ENCODE assay signal across 19 cellular contexts in genomic region chr9:114307323-114308250, GRCh38. TPM values are rescaled to one million over a fixed set of nuclear protein-coding genes. Genes with fewer than 3 reads are reported as not detected.
A peak's percentile ranks its signal among the peaks of the same experiment; 100 is the strongest.
DNase-seq lines count a peak whose midpoint lies in the region; ATAC-seq, FAIRE-seq and TF ChIP-seq lines count a peak whose summit lies in the region.
"Had no signal": no experiment of that assay in that cellular context is flagged by ENCODE, and none has a peak within 500 bp of the region (broad histone marks: within the 10 kb centered on the region; RNA-seq: fewer than 3 reads in every experiment).

No MANE protein-coding gene starts in this region.

- H4K5ac ChIP-seq in H1 (ENCODE audit: insufficient read length, low read depth, low read length), result no peak overlapping the region

- 0 out of 2 replicates have a peak, but pooled peaks cover 7% of the 10 kb centered on the region for H3K36me3 ChIP-seq in RWPE2 (ENCODE audit: low read depth)
- H3K36me3 ChIP-seq in H1 (ENCODE audit: control insufficient read depth in 2 of 4, insufficient read depth in 4 of 4, low read length in 3 of 4), result no peaks in the 10 kb centered on the region; a peak in 2 of 8 replicates
- H3K36me3 ChIP-seq in pancreas, result peaks cover 0 to 6% (median 0%) of the 10 kb centered on the region in 3 donors
- H3K36me3 ChIP-seq: Peyer's patch, right lobe of liver had no signal

- no peak overlapping the region for H2AK5ac ChIP-seq in H1 (ENCODE audit: low read depth, low read length)

- H3K4me2 ChIP-seq in H1 (ENCODE audit: insufficient read depth in 1 of 2, low read depth in 2 of 2, low read length in 2 of 2), result no peak overlapping the region

- no peak overlapping the region for H3K14ac ChIP-seq in H1 (ENCODE audit: insufficient read length)

- intact Hi-C loops in pancreas (cut with DNase I), result no loop called here

- no peak overlapping the region for H2BK5ac ChIP-seq in H1 (ENCODE audit: low read depth, low read length)

- H4K91ac ChIP-seq in H1 (replicated peaks; ENCODE audit: insufficient read length, low read length), result no peak overlapping the region

- H2BK12ac ChIP-seq in H1 (ENCODE audit: low read depth, low read length), result no peak overlapping the region

- POLR2A ChIA-PET in H1 (lab: Charles Lee; ENCODE audit: partially characterized antibody), result no interaction called here

- H3K18ac ChIP-seq in H1 (ENCODE audit: extremely low read depth, low read length), result no peak overlapping the region

- ATAC-seq in RWPE2 (ENCODE audit: low read depth), result no peak
- ATAC-seq in pancreas, result no peak
- no peak for ATAC-seq in HG02981 (IDR thresholded peaks at IDR 0.05; ENCODE audit: unreplicated experiment)
- ATAC-seq: HCT116 had no signal

- no peaks in the 10 kb centered on the region for H3K4me1 ChIP-seq in RWPE2 (ENCODE audit: insufficient read depth, poor library complexity, severe bottlenecking)
- H3K4me1 ChIP-seq in H1 (replicated peaks in 1 of 4; ENCODE audit: control insufficient read depth in 3 of 4, insufficient read depth in 4 of 4, low read length in 3 of 4), result no peaks in the 10 kb centered on the region; a peak in 2 of 7 replicates
- H3K4me1 ChIP-seq in pancreas, result no peaks in the 10 kb centered on the region

- 89% methylated on average over 13 of the region's 13 CpGs; no CpG with 5 or more reads in 1 of the 2 experiments for WGBS in H1 (ENCODE audit: extremely low coverage in 1 of 2, insufficient coverage in 1 of 2, insufficient read length in 1 of 2, insufficient replicate concordance in 2 of 2, low coverage in 1 of 2, low lambda C conversion rate in 2 of 2, missing lambda C conversion rate in 1 of 2), 2 experiments
- WGBS in pancreas, 2 donors, result 87 to 92% methylated on average over 13 of the region's 13 CpGs

- H2AFZ ChIP-seq in H1 (ENCODE audit: low read length), result no peak overlapping the region

- H3K27ac ChIP-seq in RWPE2 (ENCODE audit: poor library complexity, severe bottlenecking), result no peak overlapping the region
- H3K27ac ChIP-seq in H1 (ENCODE audit: low read depth, low read length), result no peak overlapping the region
- H3K27ac ChIP-seq in pancreas, result no peak overlapping the region
- H3K27ac ChIP-seq: Peyer's patch had no signal

- TF ChIP-seq CTCF in AG09309 (IDR thresholded peaks at IDR 0.05; ENCODE audit: control insufficient read depth, insufficient read depth, low read depth, low read length, missing control alignments), result no peak
- no peak for TF ChIP-seq CTCF in RWPE2 (IDR thresholded peaks at IDR 0.05; ENCODE audit: poor library complexity, severe bottlenecking)
- no peak for TF ChIP-seq CTCF in H1 (IDR thresholded peaks at IDR 0.05; ENCODE audit: control extremely low read depth in 1 of 3, insufficient read depth in 1 of 3, low read depth in 1 of 3, low read length in 3 of 3)
- no peak for TF ChIP-seq CTCF in pancreas (IDR thresholded peaks at IDR 0.05)

- no peak overlapping the region for H2BK120ac ChIP-seq in H1 (replicated peaks; ENCODE audit: low read depth, low read length)

- H3K27me3 ChIP-seq in RWPE2 (ENCODE audit: insufficient read depth, poor library complexity, severe bottlenecking) (no peaks in the 10 kb centered on the region), H1 (replicated peaks in 1 of 4; ENCODE audit: control insufficient read depth in 3 of 4, extremely low read depth in 1 of 4, insufficient read depth in 3 of 4, low read length in 3 of 4) (no peaks in the 10 kb centered on the region), pancreas (no peaks in the 10 kb centered on the region)
- H3K27me3 ChIP-seq: Peyer's patch, right lobe of liver had no signal

- H2BK15ac ChIP-seq in H1 (ENCODE audit: low read length), result no peak overlapping the region

- H4K20me1 ChIP-seq in H1 (replicated peaks in 1 of 2; ENCODE audit: control insufficient read depth in 1 of 2, insufficient read depth in 2 of 2, low read length in 2 of 2), result no peaks in the 10 kb centered on the region

- H3K23ac ChIP-seq in H1 (ENCODE audit: insufficient read length), result no peak overlapping the region

- no peak for TF ChIP-seq EP300 in H1 (IDR thresholded peaks at IDR 0.05; ENCODE audit: borderline replicate concordance in 1 of 2, low read depth in 2 of 2, low read length in 2 of 2)

- peak overlapping the region; percentile 71; the same call in 1 of the 2 replicates for H4K8ac ChIP-seq in H1 (ENCODE audit: extremely low read depth, insufficient read depth, low read length)

- no peaks in the 10 kb centered on the region for H3K79me2 ChIP-seq in H1 (ENCODE audit: control insufficient read depth in 1 of 2, insufficient read depth in 2 of 2, low read length in 2 of 2)

- no peak for TF ChIP-seq RAD21 in H1 (IDR thresholded peaks at IDR 0.05 in 1 of 2, conservative IDR thresholded peaks at IDR 0.05 in 1 of 2; ENCODE audit: low read depth in 2 of 2, low read length in 2 of 2)

- H3K9me3 ChIP-seq in RWPE2 (ENCODE audit: severe bottlenecking), result no peaks in the 10 kb centered on the region
- no peaks in the 10 kb centered on the region for H3K9me3 ChIP-seq in H1 (ENCODE audit: insufficient read depth in 2 of 2, low read depth in 1 of 2, low read length in 1 of 2)
- H3K9me3 ChIP-seq in pancreas, result no peaks in the 10 kb centered on the region
- H3K9me3 ChIP-seq: Peyer's patch, right lobe of liver had no signal

- FAIRE-seq in H1 (lab: Jason Lieb, UNC), result no peak
- no peak for FAIRE-seq in pancreas (lab: Jason Lieb, UNC)
- no peak for FAIRE-seq in GM12891 (lab: Jason Lieb, UNC)

- no peaks in the 10 kb centered on the region for H3K79me1 ChIP-seq in H1 (ENCODE audit: low read depth, low read length)

- TF ChIP-seq POLR2A in H1 (IDR thresholded peaks at IDR 0.05; ENCODE audit: control extremely low read depth in 1 of 2, low read depth in 2 of 2, low read length in 2 of 2), result no peak
- TF ChIP-seq POLR2A in GM12891 (IDR thresholded peaks at IDR 0.05; ENCODE audit: low read depth, low read length), result no peak

- DNase-seq in AG09309 (ENCODE audit: low read depth), result peak; percentile 35
- DNase-seq in RWPE2 (ENCODE audit: low spot score), result peak; percentile 16
- peak in 1 of 2 experiments; percentile 24 for DNase-seq in H1 (ENCODE audit: low read depth in 1 of 2, low spot score in 2 of 2)
- peak in 4 of 6 donors; percentile 6 to 33 (median 18) for DNase-seq in pancreas
- no peak for DNase-seq in GM12891 (ENCODE audit: insufficient read length, low spot score)
- DNase-seq in epidermal melanocyte (ENCODE audit: insufficient read length, low spot score), result no peak
- no peak for DNase-seq in T1000 (lab: John Stamatoyannopoulos, UW)
- DNase-seq: DMS53; NCI-H748 treated with DMSO at 0.1 percent for 48 hours; stimulated activated CD4-positive, alpha-beta T cell treated with anti-CD3 and anti-CD28 coated beads, Interleukin-4, amount 100 ng/mL, for 4 hours had no signal

- no peak overlapping the region for H2BK20ac ChIP-seq in H1 (ENCODE audit: low read length)

- CTCF ChIA-PET in H1 (lab: Charles Lee; ENCODE audit: partially characterized antibody), result interaction anchor here (0.9 to 1.7 kb wide), 6 partner anchors 14 to 191 kb away, joined by 3 to 4 read pairs (median 3); no protein-coding TSS in a partner anchor

- H3K9ac ChIP-seq in H1 (replicated peaks in 1 of 4; ENCODE audit: extremely low read depth in 1 of 4, low read depth in 3 of 4, low read length in 3 of 4), result no peak overlapping the region

- H3K4ac ChIP-seq in H1 (replicated peaks; ENCODE audit: insufficient read length, low read depth, low read length), result no peak overlapping the region

- H3K56ac ChIP-seq in H1 (replicated peaks; ENCODE audit: insufficient read length, low read depth, low read length), result no peak overlapping the region

- H3K4me3 ChIP-seq in AG09309 (ENCODE audit: control insufficient read depth, low read depth, low read length), result no peak overlapping the region
- no peak overlapping the region for H3K4me3 ChIP-seq in RWPE2 (ENCODE audit: severe bottlenecking)
- no peak overlapping the region for H3K4me3 ChIP-seq in H1 (ENCODE audit: extremely low read depth in 1 of 4, insufficient read depth in 2 of 4, low read depth in 3 of 4, low read length in 4 of 4)
- H3K4me3 ChIP-seq in pancreas, result no peak overlapping the region
- H3K4me3 ChIP-seq: lung, Peyer's patch, right lobe of liver had no signal

- H3K23me2 ChIP-seq in H1 (ENCODE audit: low read depth, low read length), result no peaks in the 10 kb centered on the region

TF ChIP-seq in H1, 55 proteins besides CTCF, POLR2A, EP300 and RAD21 (continues in another document):
- TF ChIP-seq RFX5 (IDR thresholded peaks at IDR 0.05; ENCODE audit: borderline replicate concordance, low read depth, low read length), result no peak

TF ChIP-seq in GM12891, 5 proteins besides CTCF, POLR2A, EP300 and RAD21 (continues in another document):
- TF ChIP-seq POLR2AphosphoS5 (IDR thresholded peaks at IDR 0.05; ENCODE audit: low read depth, low read length) (no peak), POU2F2 (IDR thresholded peaks at IDR 0.05; ENCODE audit: low read depth, low read length) (no peak), TAF1 (IDR thresholded peaks at IDR 0.05; ENCODE audit: low read depth, low read length) (no peak), PAX5 (IDR thresholded peaks at IDR 0.05; ENCODE audit: insufficient read depth, low read length, severe bottlenecking) (no peak)

RNA-seq across cellular contexts. Expression of gene ORM1, which starts 15.3 kb away (rescaled TPM):
- total RNA-seq in H1 (2021; fragmentation: NEBNext Ultra II Directional; extraction: Animal tissue kit (Norgen Biotek cat#: 25700)), result not detected in 2 replicates
- polyA plus RNA-seq in H1 (2011; rRNA removed) (0.32 TPM in 1 of 2 replicates, not detected in the other), pancreas (1 to 10 TPM in 1 of 2 donors, under 1 TPM in 1; 0.82 to 1.6 TPM)
- not detected for polyA plus RNA-seq in H1 (2011; cell fraction: cytosol; rRNA removed)
- polyA plus RNA-seq in H1 (2011; cell fraction: nucleus; rRNA removed), result not detected
- polyA plus RNA-seq in H1 (2012, experiment 1 of 2), result not detected in 4 replicates
- not detected for polyA plus RNA-seq in H1 (2012, experiment 2 of 2)
- polyA plus RNA-seq in H1 (2013, experiment 1 of 2), result not detected
- polyA plus RNA-seq in H1 (2013, experiment 2 of 2), result not detected
- not detected in 2 replicates for polyA minus RNA-seq in H1 (2011; rRNA and poly(A)+ RNA removed)
- not detected for polyA minus RNA-seq in H1 (2011; cell fraction: cytosol; rRNA and poly(A)+ RNA removed)
- not detected for polyA minus RNA-seq in H1 (2011; cell fraction: nucleus; rRNA and poly(A)+ RNA removed)
- 10 to 100 TPM in 1 of 6 donors, under 1 TPM in 2, not detected in 3; 0.38 to 10.2 (median 0.92) TPM for total RNA-seq in pancreas
- not detected for polyA plus RNA-seq in GM12891 (2012; ENCODE audit: low read depth, missing spikeins)
- total RNA-seq: dermis microvascular lymphatic vessel endothelial cell, neural crest cell, Peyer's patch had no signal
- polyA plus RNA-seq: IgD-negative memory B cell had no signal

RNA-seq across cellular contexts. Expression of gene ORM2, which starts 22.1 kb away (rescaled TPM):
- total RNA-seq in H1 (2021; fragmentation: NEBNext Ultra II Directional; extraction: Animal tissue kit (Norgen Biotek cat#: 25700)), result 0.90 TPM in 1 of 2 replicates, not detected in the other
- 0.66 and 1.3 TPM in 2 replicates for polyA plus RNA-seq in H1 (2011; rRNA removed)
- 1.1 TPM for polyA plus RNA-seq in H1 (2011; cell fraction: cytosol; rRNA removed)
- 0.17 TPM for polyA plus RNA-seq in H1 (2011; cell fraction: nucleus; rRNA removed)
- polyA plus RNA-seq in H1 (2012, experiment 1 of 2), result 1.0 to 1.8 TPM (median 1.5 TPM) in 4 replicates
- 0.33 TPM for polyA plus RNA-seq in H1 (2012, experiment 2 of 2)
- 0.24 TPM for polyA plus RNA-seq in H1 (2013, experiment 1 of 2)
- polyA plus RNA-seq in H1 (2013, experiment 2 of 2), result 0.29 TPM
- polyA minus RNA-seq in H1 (2011; rRNA and poly(A)+ RNA removed), result 0.51 TPM in 1 of 2 replicates, not detected in the other
- polyA minus RNA-seq in H1 (2011; cell fraction: cytosol; rRNA and poly(A)+ RNA removed), result not detected
- polyA minus RNA-seq in H1 (2011; cell fraction: nucleus; rRNA and poly(A)+ RNA removed), result not detected
- total RNA-seq in pancreas, result 1 to 10 TPM in 1 of 6 donors, under 1 TPM in 1, not detected in 4; 0.66 to 3.1 TPM
- polyA plus RNA-seq in pancreas, result under 1 TPM; 0.12 to 0.34 TPM
- not detected for polyA plus RNA-seq in GM12891 (2012; ENCODE audit: low read depth, missing spikeins)
- total RNA-seq: dermis microvascular lymphatic vessel endothelial cell, neural crest cell, Peyer's patch, urinary bladder had no signal
- polyA plus RNA-seq: IgD-negative memory B cell had no signal

Comparison
In these comparisons a context has a peak if more than half of its experiments do, and no peak if none do; other contexts are left out.
1. DNase-seq: peak in AG09309 (single experiment), RWPE2 (single experiment) and pancreas (4 of 6); none in GM12891 (single experiment), epidermal melanocyte (single experiment) and T1000 (single experiment).